ENCODE assay signal across 27 cellular contexts in the genomic region with DNA sequence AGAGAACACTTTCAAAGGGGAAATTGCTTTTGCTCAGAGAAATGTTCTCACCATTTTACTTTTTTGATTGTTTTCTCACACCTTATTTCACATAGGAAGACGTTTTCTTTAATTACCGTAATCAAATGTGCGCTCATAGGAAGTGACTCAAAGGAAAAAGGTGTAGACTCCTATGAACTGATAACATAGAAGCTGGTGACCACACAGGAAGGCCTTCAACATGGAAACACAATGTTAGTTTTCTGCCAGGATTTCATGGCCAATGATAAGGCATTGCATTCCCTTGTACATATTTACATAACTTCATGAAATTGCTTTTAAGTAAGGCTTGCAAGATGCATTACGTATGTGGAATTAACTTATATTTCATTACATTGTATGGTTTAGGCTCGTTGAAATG. TPM values are rescaled to one million over a fixed set of nuclear protein-coding genes. Genes with fewer than 3 reads are reported as not detected.
DNase-seq lines count a peak whose midpoint lies in the region; ATAC-seq, FAIRE-seq and TF ChIP-seq lines count a peak whose summit lies in the region.
"Had no signal": no experiment of that assay in that cellular context is flagged by ENCODE, and none has a peak within 500 bp of the region (broad histone marks: within the 10 kb centered on the region; RNA-seq: fewer than 3 reads in every experiment).

No MANE protein-coding gene starts in this region.

- WGBS in heart right ventricle, 2 donors: 64 to 74% methylated on average over 5 of the region's 5 CpGs

- H3K9me3 ChIP-seq in heart right ventricle: no peaks in the 10 kb centered on the region
- H3K9me3 ChIP-seq in left ventricle myocardium inferior (replicated peaks): no peaks in the 10 kb centered on the region
- H3K9me3 ChIP-seq: Peyer's patch had no signal

- H3K9me3 Mint-ChIP-seq in chondrocyte (ENCODE audit: low read depth): no peaks in the 10 kb centered on the region
- H3K9me3 Mint-ChIP-seq: CD8-positive, alpha-beta T cell had no signal

- no peak overlapping the region for H3K4me3 Mint-ChIP-seq in chondrocyte (ENCODE audit: unreplicated experiment)
- H3K4me3 Mint-ChIP-seq: CD8-positive, alpha-beta T cell; IgD-negative memory B cell had no signal

- H3K36me3 Mint-ChIP-seq in chondrocyte (ENCODE audit: low read depth): no peaks in the 10 kb centered on the region
- H3K36me3 Mint-ChIP-seq: CD8-positive, alpha-beta T cell; IgD-negative memory B cell had no signal

- DNase-seq in heart right ventricle (no peak), left ventricle myocardium inferior (no peak), dermis microvascular lymphatic vessel endothelial cell (ENCODE audit: low read depth in 2 of 2) (peak; percentile 71 to 94), iris pigment epithelial cell (ENCODE audit: low read depth) (peak; percentile 34), urothelium cell line (ENCODE audit: low spot score) (no peak), chondrocyte (ENCODE audit: low spot score) (no peak), head of caudate nucleus (no peak), A172 (ENCODE audit: low spot score) (no peak)
- DNase-seq: 8988T; AML-193; C1 segment of cervical spinal cord; Calu3; CD8-positive, alpha-beta T cell; MV-4-11; NCI-H1694; NCI-H2081; NCI-H2171; NCI-H524 treated with DMSO at 0.1 percent for 48 hours; Peyer's patch had no signal

- H3K4me1 Mint-ChIP-seq in chondrocyte (ENCODE audit: low read depth): no peaks in the 10 kb centered on the region
- H3K4me1 Mint-ChIP-seq: IgD-negative memory B cell had no signal

- H3K27ac ChIP-seq in heart right ventricle: peak overlapping the region in 1 of 10 donors; percentile 20
- no peak overlapping the region for H3K27ac ChIP-seq in left ventricle myocardium inferior (replicated peaks)
- H3K27ac ChIP-seq: Peyer's patch had no signal

- peak; percentile 48 for FAIRE-seq in urothelium cell line (lab: Jason Lieb, UNC)
- FAIRE-seq: G401.6, GM19239, H1 had no signal

- no peak overlapping the region for H3K4me3 ChIP-seq in heart right ventricle
- no peak overlapping the region for H3K4me3 ChIP-seq in left ventricle myocardium inferior
- H3K4me3 ChIP-seq: Peyer's patch had no signal

- ATAC-seq in heart right ventricle: peak in 6 of 8 donors; percentile 33 to 82 (median 58)
- ATAC-seq: CD8-positive, alpha-beta T cell had no signal

- H3K36me3 ChIP-seq in heart right ventricle (no peaks in the 10 kb centered on the region), left ventricle myocardium inferior (no peaks in the 10 kb centered on the region)
- H3K36me3 ChIP-seq: Peyer's patch had no signal

- H3K4me1 ChIP-seq in heart right ventricle (no peaks in the 10 kb centered on the region), left ventricle myocardium inferior (peaks cover 9% of the 10 kb centered on the region)

- TF ChIP-seq CTCF in heart right ventricle (IDR thresholded peaks at IDR 0.05): no peak
- no peak for TF ChIP-seq CTCF in left ventricle myocardium inferior (IDR thresholded peaks at IDR 0.05; ENCODE audit: borderline replicate concordance)
- TF ChIP-seq CTCF in chondrocyte (IDR thresholded peaks at IDR 0.05): no peak

- no peak overlapping the region for H3K27ac Mint-ChIP-seq in chondrocyte (ENCODE audit: unreplicated experiment)
- H3K27ac Mint-ChIP-seq: CD8-positive, alpha-beta T cell; IgD-negative memory B cell had no signal

- H3K27me3 ChIP-seq in heart right ventricle (no peaks in the 10 kb centered on the region), left ventricle myocardium inferior (ENCODE audit: low read depth) (no peaks in the 10 kb centered on the region)
- H3K27me3 ChIP-seq: Peyer's patch had no signal

- H3K27me3 Mint-ChIP-seq in chondrocyte (ENCODE audit: low read depth): no peaks in the 10 kb centered on the region

- intact Hi-C loops in heart right ventricle (cut with DNase I) (no loop called here), left ventricle myocardium inferior (cut with micrococcal nuclease) (no loop called here), head of caudate nucleus (cut with DNase I) (no loop called here)

RNA-seq across cellular contexts. Expression of a gene that starts 40.9 kb away (rescaled TPM):
- under 1 TPM in 4 of 10 donors, not detected in 6; 0.09 to 0.24 (median 0.14) TPM for total RNA-seq in heart right ventricle
- not detected for polyA plus RNA-seq in heart right ventricle
- total RNA-seq in left ventricle myocardium inferior: not detected
- total RNA-seq in dermis microvascular lymphatic vessel endothelial cell: not detected in 2 replicates
- total RNA-seq in chondrocyte: 0.17 TPM in 1 of 3 replicates, not detected in the others
- total RNA-seq in A172 (2014; rRNA removed; shearing (Covaris generic)): 0.22 TPM in 1 of 2 replicates, not detected in the other
- total RNA-seq: Calu3; CD8-positive, alpha-beta T cell; Daoy; H1; M059J; OCI-LY7 had no signal
- polyA plus RNA-seq: AG04450, H1, IgD-negative memory B cell had no signal

Comparison
In these comparisons a context has a peak if more than half of its experiments do, and no peak if none do; other contexts are left out.
1. DNase-seq: peak in dermis microvascular lymphatic vessel endothelial cell (2 of 2) and iris pigment epithelial cell (single experiment); none in heart right ventricle (0 of 2), left ventricle myocardium inferior (single experiment), urothelium cell line (single experiment), chondrocyte (single experiment), head of caudate nucleus (0 of 42) and A172 (single experiment).